Comparison of ENCODE assay signal across 8 cellular contexts in the genomic region with DNA sequence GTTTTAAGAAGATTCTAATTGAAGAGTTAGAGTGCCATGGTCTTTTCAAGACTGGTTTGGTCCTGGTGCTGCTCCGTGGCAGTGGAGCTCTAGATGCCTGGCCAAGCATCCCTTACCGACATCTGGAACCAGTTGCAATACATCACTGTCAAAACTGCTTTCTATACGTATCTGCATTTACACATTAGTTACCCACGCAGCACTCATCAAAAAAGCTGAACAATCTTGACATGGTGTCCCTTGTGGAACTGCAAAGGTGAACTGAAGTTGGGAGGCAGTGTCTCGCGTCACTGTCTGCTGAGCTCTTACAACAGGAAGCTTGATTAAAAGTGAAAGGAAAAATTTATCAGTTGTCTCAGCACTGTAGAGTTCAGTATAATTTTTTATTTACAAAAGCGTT.
DNase-seq lines count a peak whose midpoint lies in the region; ATAC-seq and TF ChIP-seq lines count a peak whose summit lies in the region.

No MANE protein-coding gene starts in this region.

- H3K4me2 ChIP-seq in fibroblast of lung (ENCODE audit: extremely low read depth, insufficient read depth, low read length) (peak overlapping the region; percentile 88), trophoblast cell (ENCODE audit: low read length) (no peak overlapping the region)

- no peak for TF ChIP-seq CTCF in fibroblast of lung (conservative IDR thresholded peaks at IDR 0.05 in 1 of 2, IDR thresholded peaks at IDR 0.05 in 1 of 2; ENCODE audit: low read depth in 1 of 2, low read length in 2 of 2)

- no peaks in the 10 kb centered on the region for H3K9me3 ChIP-seq in fibroblast of lung (ENCODE audit: control insufficient read depth, insufficient read depth, low read depth, low read length)
- no peaks in the 10 kb centered on the region for H3K9me3 ChIP-seq in trophoblast cell (ENCODE audit: insufficient read depth, low read depth, low read length)

- H3K27ac ChIP-seq in fibroblast of lung (ENCODE audit: insufficient read depth, low read length) (peak overlapping the region; percentile 43), trophoblast cell (ENCODE audit: low read depth, low read length) (no peak overlapping the region)

- H4K91ac ChIP-seq in trophoblast cell (ENCODE audit: low read depth, low read length) = no peak overlapping the region

- no peak overlapping the region for H2AK5ac ChIP-seq in trophoblast cell (ENCODE audit: low read length)

- no peak overlapping the region for H4K8ac ChIP-seq in trophoblast cell (ENCODE audit: low read depth, low read length)

- H3K23ac ChIP-seq in trophoblast cell (ENCODE audit: low read length) = no peak overlapping the region

- peak overlapping the region; percentile 67 for H3K4me3 Mint-ChIP-seq in activated CD4-positive, alpha-beta memory T cell treated with anti-CD3 and anti-CD28 coated beads, Interleukin-2, amount 10 ng/mL, durations not matched to agents 7 days and 5 days

- no peak overlapping the region for H2BK5ac ChIP-seq in trophoblast cell (ENCODE audit: low read depth, low read length, poor library complexity)

- H2AFZ ChIP-seq in fibroblast of lung (ENCODE audit: low read length) (peak overlapping the region; percentile 84), trophoblast cell (ENCODE audit: insufficient read depth, low read length, poor library complexity) (no peak overlapping the region)

- ATAC-seq in HG03135 (IDR thresholded peaks at IDR 0.05; ENCODE audit: unreplicated experiment) = peak; percentile 63
- no peak for ATAC-seq in HG02970 (IDR thresholded peaks at IDR 0.05; ENCODE audit: low FRiP score, unreplicated experiment)

- H4K20me1 ChIP-seq in fibroblast of lung (ENCODE audit: control insufficient read depth, extremely low read depth, insufficient read depth, low read length) = no peaks in the 10 kb centered on the region

- H3K4me3 ChIP-seq in GM08714 (ENCODE audit: low read length) = peak overlapping the region; percentile 75
- H3K4me3 ChIP-seq in fibroblast of lung (replicated peaks in 1 of 4; ENCODE audit: control extremely low read depth in 1 of 4, insufficient read depth in 1 of 4, low read depth in 3 of 4, low read length in 4 of 4) = peak overlapping the region; percentile 50 to 75 (median 59)
- H3K4me3 ChIP-seq in trophoblast cell (ENCODE audit: low read depth, low read length) = no peak overlapping the region

- no peaks in the 10 kb centered on the region for H3K36me3 ChIP-seq in fibroblast of lung (ENCODE audit: control insufficient read depth, insufficient read depth, low read length)
- no peaks in the 10 kb centered on the region for H3K36me3 ChIP-seq in trophoblast cell (ENCODE audit: control insufficient read depth in 1 of 2, insufficient read depth in 2 of 2, low read length in 2 of 2)

- H3K14ac ChIP-seq in trophoblast cell (ENCODE audit: low read length) = no peak overlapping the region

- POLR2A ChIA-PET in activated CD4-positive, alpha-beta memory T cell treated with anti-CD3 and anti-CD28 coated beads, Interleukin-2, amount 10 ng/mL, durations not matched to agents 7 days and 5 days (lab: Charles Lee) = interaction anchor here (1.3 kb wide), 1 partner anchor 84 kb away, joined by 3 read pairs; no protein-coding TSS in a partner anchor

- H2BK120ac ChIP-seq in trophoblast cell (ENCODE audit: insufficient read depth, low read length, poor library complexity) = no peak overlapping the region

- no CpG with 5 or more reads among the region's 7 CpGs for WGBS in trophoblast cell (ENCODE audit: extremely low coverage, insufficient coverage, insufficient read length)

- no peak overlapping the region for H4K12ac ChIP-seq in trophoblast cell (ENCODE audit: low read depth, low read length)

- H3K4ac ChIP-seq in trophoblast cell (ENCODE audit: low read depth, low read length) = no peak overlapping the region

- peaks cover 38% of the 10 kb centered on the region for H3K79me2 ChIP-seq in fibroblast of lung (ENCODE audit: control insufficient read depth, insufficient read depth, low read length)
- no peaks in the 10 kb centered on the region for H3K79me2 ChIP-seq in trophoblast cell (ENCODE audit: control insufficient read depth, insufficient read depth, low read length, poor library complexity)

- H3K27me3 Mint-ChIP-seq in activated CD4-positive, alpha-beta memory T cell treated with anti-CD3 and anti-CD28 coated beads, Interleukin-2, amount 10 ng/mL, durations not matched to agents 7 days and 5 days = no peaks in the 10 kb centered on the region

- peaks cover 8% of the 10 kb centered on the region for H3K4me1 Mint-ChIP-seq in activated CD4-positive, alpha-beta memory T cell treated with anti-CD3 and anti-CD28 coated beads, Interleukin-2, amount 10 ng/mL, durations not matched to agents 7 days and 5 days

- H3K9ac ChIP-seq in fibroblast of lung (ENCODE audit: insufficient read depth, low read length) (peak overlapping the region; percentile 24), trophoblast cell (ENCODE audit: low read length) (no peak overlapping the region)

- peak; percentile 39 for DNase-seq in activated CD4-positive, alpha-beta memory T cell treated with anti-CD3 and anti-CD28 coated beads, Interleukin-2, amount 10 ng/mL, durations not matched to agents 7 days and 5 days
- DNase-seq in fibroblast of lung (ENCODE audit: low read depth in 2 of 2) = peak; percentile 19 to 40
- peak; percentile 11 for DNase-seq in retina
- DNase-seq in trophoblast cell = no peak
- no peak for DNase-seq in NCI-H128 (lab: John Stamatoyannopoulos, UW; ENCODE audit: unreplicated experiment)

- no peak overlapping the region for H2BK12ac ChIP-seq in trophoblast cell (ENCODE audit: low read length)

- CTCF ChIA-PET in activated CD4-positive, alpha-beta memory T cell treated with anti-CD3 and anti-CD28 coated beads, Interleukin-2, amount 10 ng/mL, durations not matched to agents 7 days and 5 days (lab: Charles Lee) = interaction anchor here (0.9 to 1.8 kb wide), 4 partner anchors 10 to 422 kb away, joined by 3 to 6 read pairs (median 3); no protein-coding TSS in a partner anchor

- no peaks in the 10 kb centered on the region for H3K36me3 Mint-ChIP-seq in activated CD4-positive, alpha-beta memory T cell treated with anti-CD3 and anti-CD28 coated beads, Interleukin-2, amount 10 ng/mL, durations not matched to agents 7 days and 5 days (ENCODE audit: low read depth)

- H3K27me3 ChIP-seq in fibroblast of lung (ENCODE audit: control insufficient read depth, insufficient read depth, low read length) (no peaks in the 10 kb centered on the region), trophoblast cell (ENCODE audit: insufficient read depth, low read length) (no peaks in the 10 kb centered on the region)

- H3K9me3 Mint-ChIP-seq in activated CD4-positive, alpha-beta memory T cell treated with anti-CD3 and anti-CD28 coated beads, Interleukin-2, amount 10 ng/mL, durations not matched to agents 7 days and 5 days = no peaks in the 10 kb centered on the region

- no peak overlapping the region for H3K27ac Mint-ChIP-seq in activated CD4-positive, alpha-beta memory T cell treated with anti-CD3 and anti-CD28 coated beads, Interleukin-2, amount 10 ng/mL, durations not matched to agents 7 days and 5 days

- H3K18ac ChIP-seq in trophoblast cell (ENCODE audit: low read length) = no peak overlapping the region

- H3K4me1 ChIP-seq in fibroblast of lung (ENCODE audit: control insufficient read depth, extremely low read depth, insufficient read depth, low read length) = peaks cover 2% of the 10 kb centered on the region
- H3K4me1 ChIP-seq in trophoblast cell (ENCODE audit: control insufficient read depth in 1 of 2, insufficient read depth in 2 of 2, low read length in 2 of 2) = no peaks in the 10 kb centered on the region

- H3K79me1 ChIP-seq in trophoblast cell (ENCODE audit: low read length) = no peaks in the 10 kb centered on the region

Comparison
In these comparisons a context has a peak if more than half of its experiments do, and no peak if none do; other contexts are left out.
1. DNase-seq: peak in activated CD4-positive, alpha-beta memory T cell treated with anti-CD3 and anti-CD28 coated beads, Interleukin-2, amount 10 ng/mL, durations not matched to agents 7 days and 5 days (single experiment), fibroblast of lung (2 of 2) and retina (single experiment); none in trophoblast cell (0 of 2) and NCI-H128 (single experiment).